Comparison of ENCODE assay signal across 26 cellular contexts in the genomic region with DNA sequence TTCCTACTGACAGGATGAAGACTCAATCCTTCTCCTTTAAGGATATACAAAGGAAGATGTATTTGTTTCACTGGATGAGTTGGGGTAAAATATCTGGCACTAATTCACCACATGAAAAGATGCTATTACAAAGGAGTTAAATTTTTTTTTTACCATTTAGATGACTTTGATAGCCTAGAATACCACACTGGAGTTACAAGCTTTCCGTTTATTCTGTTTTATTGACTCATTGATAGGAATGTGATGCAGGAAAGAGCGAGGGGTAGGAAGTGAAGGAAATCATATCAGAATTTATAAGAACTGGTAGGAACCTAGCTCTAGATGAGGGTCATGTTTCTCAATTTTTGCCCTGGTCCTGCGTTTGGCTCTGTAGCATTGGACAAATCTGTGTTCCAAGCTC.
"Had no signal": no experiment of that assay in that cellular context is flagged by ENCODE, and none has a peak within 500 bp of the region (broad histone marks: within the 10 kb centered on the region; RNA-seq: fewer than 3 reads in every experiment).

No MANE protein-coding gene starts in this region.

- H3K4me1 ChIP-seq: colonic mucosa, esophagus muscularis mucosa, esophagus squamous epithelium, foreskin keratinocyte, gastrocnemius medialis, gastroesophageal sphincter had no signal

- H3K27ac Mint-ChIP-seq: dendritic cell treated with granulocyte-macrophage colony-stimulating factor and Interleukin-4, amounts not matched to agents 40 ng/mL and 50 ng/mL, for 4 days; effector memory CD8-positive, alpha-beta T cell; endodermal cell had no signal

- H3K9me3 ChIP-seq: colonic mucosa, esophagus muscularis mucosa, esophagus squamous epithelium, gastrocnemius medialis, gastroesophageal sphincter, heart left ventricle had no signal

- H3K27me3 ChIP-seq: colonic mucosa, esophagus muscularis mucosa, esophagus squamous epithelium, foreskin keratinocyte, gastrocnemius medialis, gastroesophageal sphincter, heart left ventricle, heart right ventricle had no signal

- H3K4me3 Mint-ChIP-seq: dendritic cell treated with granulocyte-macrophage colony-stimulating factor and Interleukin-4, amounts not matched to agents 40 ng/mL and 50 ng/mL, for 4 days; effector memory CD8-positive, alpha-beta T cell; endodermal cell had no signal

- H3K27ac ChIP-seq: colonic mucosa, coronary artery, epithelial cell of prostate, esophagus muscularis mucosa, esophagus squamous epithelium, foreskin keratinocyte, gastrocnemius medialis, gastroesophageal sphincter, heart left ventricle, heart right ventricle had no signal

- ATAC-seq: effector memory CD8-positive, alpha-beta T cell; esophagus mucosa; foreskin keratinocyte; gastrocnemius medialis; gastroesophageal sphincter; heart left ventricle; heart right ventricle had no signal

- H3K36me3 ChIP-seq: colonic mucosa, esophagus muscularis mucosa, esophagus squamous epithelium, gastrocnemius medialis, gastroesophageal sphincter, heart left ventricle, heart right ventricle had no signal

- DNase-seq: colonic mucosa; cortex of kidney; effector CD4-positive, alpha-beta T cell; effector CD8-positive, alpha-beta T cell; effector memory CD4-positive, alpha-beta T cell; effector memory CD8-positive, alpha-beta T cell; endodermal cell; erythroblast; esophagus squamous epithelium; foreskin fibroblast; foreskin keratinocyte; foreskin melanocyte; gastrocnemius medialis; glutamatergic neuron; head of caudate nucleus; heart left ventricle; heart right ventricle had no signal

- H3K27me3 Mint-ChIP-seq: dendritic cell treated with granulocyte-macrophage colony-stimulating factor and Interleukin-4, amounts not matched to agents 40 ng/mL and 50 ng/mL, for 4 days; effector memory CD8-positive, alpha-beta T cell had no signal

- FAIRE-seq: colon, endometrium, frontal cortex had no signal

- H3K4me3 ChIP-seq: colonic mucosa, coronary artery, esophagus muscularis mucosa, esophagus squamous epithelium, gastrocnemius medialis, gastroesophageal sphincter, heart left ventricle, heart right ventricle had no signal
